ENCODE assay signal across 8 cellular contexts in genomic region chr10:3935141-3935540, GRCh38.
DNase-seq lines count a peak whose midpoint lies in the region; FAIRE-seq and TF ChIP-seq lines count a peak whose summit lies in the region.

No MANE protein-coding gene starts in this region.

- no peak overlapping the region for H2BK5ac ChIP-seq in H9 (ENCODE audit: insufficient read length, low read length)

- H2AFZ ChIP-seq in H9 (ENCODE audit: low read length), result peak overlapping the region; percentile 37

- H2BK120ac ChIP-seq in H9 (ENCODE audit: low read depth, low read length, poor library complexity, severe bottlenecking), result no peak overlapping the region

- H3K79me2 ChIP-seq in H9 (ENCODE audit: insufficient read depth, low read length), result no peaks in the 10 kb centered on the region

- POLR2A ChIA-PET in GM10248 (lab: Yijun Ruan, JAX), result interaction anchor here (0.6 kb wide), 1 partner anchor 158 kb away, joined by 6 read pairs; no protein-coding TSS in a partner anchor

- H3K36me3 Mint-ChIP-seq in H9 (ENCODE audit: insufficient read depth in 1 of 3, low read depth in 3 of 3), result no peaks in the 10 kb centered on the region
- H3K36me3 Mint-ChIP-seq in T-helper 1 cell treated with Interleukin-12 subunit alpha and Interleukin-12 subunit beta and Interleukin-4 antibody, amounts not matched to agents 30 μg/mL and 1 μg/mL, for 36 hours (ENCODE audit: low read depth), result peaks cover 17% of the 10 kb centered on the region

- H2BK20ac ChIP-seq in H9 (ENCODE audit: low read depth, low read length, poor library complexity, severe bottlenecking), result no peak overlapping the region

- H3K4me2 ChIP-seq in H9 (ENCODE audit: insufficient read depth, insufficient read length, low read length), result no peak overlapping the region

- no peak overlapping the region for H4K91ac ChIP-seq in H9 (ENCODE audit: insufficient read length, low read depth, low read length)

- no peak overlapping the region for H3K27ac Mint-ChIP-seq in H9
- H3K27ac Mint-ChIP-seq in T-helper 1 cell treated with Interleukin-12 subunit alpha and Interleukin-12 subunit beta and Interleukin-4 antibody, amounts not matched to agents 30 μg/mL and 1 μg/mL, for 36 hours, result peak overlapping the region; percentile 82

- no peak overlapping the region for H3K14ac ChIP-seq in H9 (ENCODE audit: insufficient read depth, low read length)

- H2BK15ac ChIP-seq in H9 (ENCODE audit: low read depth, low read length), result no peak overlapping the region

- no peak overlapping the region for H4K8ac ChIP-seq in H9 (replicated peaks; ENCODE audit: insufficient read length, low read depth, low read length)

- H3K9me3 Mint-ChIP-seq in H9, result no peaks in the 10 kb centered on the region; a peak in 1 of 5 replicates
- H3K9me3 Mint-ChIP-seq in T-helper 1 cell treated with Interleukin-12 subunit alpha and Interleukin-12 subunit beta and Interleukin-4 antibody, amounts not matched to agents 30 μg/mL and 1 μg/mL, for 36 hours, result peaks cover 4% of the 10 kb centered on the region

- DNase-seq in GM10248 (ENCODE audit: extremely low spot score) (peak; percentile 92), H9 (no peak), bronchial epithelial cell (ENCODE audit: low read depth) (peak; percentile 70), NCI-H1092 (lab: John Stamatoyannopoulos, UW) (no peak), ureter (ENCODE audit: low spot score) (no peak)

- no peak overlapping the region for H2AK5ac ChIP-seq in H9 (ENCODE audit: insufficient read length, low read length)

- H3K23me2 ChIP-seq in H9 (ENCODE audit: insufficient read length, low read depth, low read length, poor library complexity, severe bottlenecking), result no peaks in the 10 kb centered on the region

- H3K9ac ChIP-seq in H9 (ENCODE audit: extremely low read depth, insufficient read length, low read length), result no peak overlapping the region
- peak overlapping the region; percentile 23 for H3K9ac ChIP-seq in muscle layer of colon (ENCODE audit: low read length)
- H3K9ac ChIP-seq in subcutaneous abdominal adipose tissue (ENCODE audit: low read length in 5 of 5), result peak overlapping the region in 2 of 5 donors; percentile 41 to 46

- no peak for FAIRE-seq in bronchial epithelial cell (lab: Jason Lieb, UNC)

- H3K4me3 ChIP-seq in bronchial epithelial cell (ENCODE audit: low read depth, low read length), result peak overlapping the region; percentile 3
- peak overlapping the region in 1 of 2 donors; percentile 42 for H3K4me3 ChIP-seq in muscle layer of colon (ENCODE audit: low read depth in 1 of 2, low read length in 2 of 2)
- H3K4me3 ChIP-seq in subcutaneous abdominal adipose tissue (ENCODE audit: low read depth in 1 of 5, low read length in 5 of 5), result peak overlapping the region in 4 of 5 donors; percentile 23 to 54 (median 46)

- H3K36me3 ChIP-seq in bronchial epithelial cell (ENCODE audit: control insufficient read depth, insufficient read depth, low read length), result no peaks in the 10 kb centered on the region
- no peaks in the 10 kb centered on the region for H3K36me3 ChIP-seq in muscle layer of colon (ENCODE audit: insufficient read depth, low read length)
- H3K36me3 ChIP-seq in subcutaneous abdominal adipose tissue (ENCODE audit: control insufficient read depth in 5 of 5, insufficient read depth in 5 of 5, low read length in 5 of 5), result no peaks in the 10 kb centered on the region

- H3K9me3 ChIP-seq in H9 (ENCODE audit: control insufficient read depth, low read depth, low read length) (no peaks in the 10 kb centered on the region), muscle layer of colon (ENCODE audit: low read length) (no peaks in the 10 kb centered on the region), subcutaneous abdominal adipose tissue (ENCODE audit: control insufficient read depth in 5 of 5, low read length in 5 of 5) (no peaks in the 10 kb centered on the region)

- H4K5ac ChIP-seq in H9 (ENCODE audit: insufficient read length, low read depth, low read length), result no peak overlapping the region

- no peak overlapping the region for H3K23ac ChIP-seq in H9 (ENCODE audit: insufficient read length, low read depth, low read length)

- no peak overlapping the region for H3K56ac ChIP-seq in H9 (ENCODE audit: insufficient read length, low read depth, low read length)

- no peak overlapping the region for H3T11ph ChIP-seq in H9 (ENCODE audit: low read length)

- no peak overlapping the region for H2BK12ac ChIP-seq in H9 (ENCODE audit: insufficient read length, low read depth, low read length)

- H3K79me1 ChIP-seq in H9 (ENCODE audit: insufficient read depth, low read depth, low read length, poor library complexity, severe bottlenecking), result no peaks in the 10 kb centered on the region

- H3K4me1 Mint-ChIP-seq in H9, result peaks cover 5 to 6% of the 10 kb centered on the region in 2 experiments
- peaks cover 54% of the 10 kb centered on the region for H3K4me1 Mint-ChIP-seq in T-helper 1 cell treated with Interleukin-12 subunit alpha and Interleukin-12 subunit beta and Interleukin-4 antibody, amounts not matched to agents 30 μg/mL and 1 μg/mL, for 36 hours (ENCODE audit: low read depth)

- TF ChIP-seq CTCF in GM10248 (IDR thresholded peaks at IDR 0.05; ENCODE audit: control extremely low read depth, extremely low read depth, low read depth, missing control alignments), result no peak
- no peak for TF ChIP-seq CTCF in H9 (conservative IDR thresholded peaks at IDR 0.05)
- TF ChIP-seq CTCF in bronchial epithelial cell (IDR thresholded peaks at IDR 0.05; ENCODE audit: insufficient read depth, low read length, severe bottlenecking), result peak; percentile 2

- no peaks in the 10 kb centered on the region for H4K20me1 ChIP-seq in H9 (ENCODE audit: control insufficient read depth, insufficient read depth, insufficient read length)

- H3K27ac ChIP-seq in H9 (ENCODE audit: insufficient read length, low read depth, low read length) (no peak overlapping the region), muscle layer of colon (ENCODE audit: low read depth, low read length) (peak overlapping the region; percentile 47), subcutaneous abdominal adipose tissue (ENCODE audit: low read depth, low read length) (peak overlapping the region; percentile 27)

- no peak overlapping the region for H3K18ac ChIP-seq in H9 (ENCODE audit: insufficient read length, low read depth, low read length)

- H3K4ac ChIP-seq in H9 (ENCODE audit: low read depth, low read length), result no peak overlapping the region

- CTCF ChIA-PET in GM10248 (lab: Yijun Ruan, JAX), result interaction anchor here (1.4 kb wide), 1 partner anchor 69 kb away, joined by 4 read pairs; no protein-coding TSS in a partner anchor

- no peaks in the 10 kb centered on the region for H3K4me1 ChIP-seq in H9 (ENCODE audit: insufficient read depth, low read length)
- peaks cover 22% of the 10 kb centered on the region for H3K4me1 ChIP-seq in muscle layer of colon (ENCODE audit: insufficient read depth, low read length)
- H3K4me1 ChIP-seq in subcutaneous abdominal adipose tissue (ENCODE audit: control insufficient read depth in 5 of 5, insufficient read depth in 5 of 5, low read length in 5 of 5), result peaks cover 0 to 25% (median 15%) of the 10 kb centered on the region in 5 donors

- H3K27me3 ChIP-seq in H9 (ENCODE audit: insufficient read depth, low read length), result no peaks in the 10 kb centered on the region
- no peaks in the 10 kb centered on the region for H3K27me3 ChIP-seq in bronchial epithelial cell (ENCODE audit: control insufficient read depth, insufficient read depth, low read length)
- no peaks in the 10 kb centered on the region for H3K27me3 ChIP-seq in muscle layer of colon (ENCODE audit: control insufficient read depth in 1 of 2, insufficient read depth in 2 of 2, low read length in 2 of 2)
- no peaks in the 10 kb centered on the region for H3K27me3 ChIP-seq in subcutaneous abdominal adipose tissue (ENCODE audit: control insufficient read depth in 5 of 5, insufficient read depth in 4 of 5, low read length in 5 of 5)

- H3K4me3 Mint-ChIP-seq in H9, result no peak overlapping the region
- peak overlapping the region; percentile 68 for H3K4me3 Mint-ChIP-seq in T-helper 1 cell treated with Interleukin-12 subunit alpha and Interleukin-12 subunit beta and Interleukin-4 antibody, amounts not matched to agents 30 μg/mL and 1 μg/mL, for 36 hours

- H3K27me3 Mint-ChIP-seq in H9 (ENCODE audit: low read depth), result peaks cover 2% of the 10 kb centered on the region
- no peaks in the 10 kb centered on the region for H3K27me3 Mint-ChIP-seq in T-helper 1 cell treated with Interleukin-12 subunit alpha and Interleukin-12 subunit beta and Interleukin-4 antibody, amounts not matched to agents 30 μg/mL and 1 μg/mL, for 36 hours (ENCODE audit: low read depth)

- WGBS in H9 (ENCODE audit: extremely low coverage, insufficient read length, low lambda C conversion rate), result no CpG with 5 or more reads among the region's 11 CpGs

Comparison
In these comparisons a context has a peak if more than half of its experiments do, and no peak if none do; other contexts are left out.
1. DNase-seq: peak in GM10248 (single experiment) and bronchial epithelial cell (single experiment); none in H9 (single experiment), NCI-H1092 (single experiment) and ureter (single experiment).